ENCODE assay signal across 26 cellular contexts in genomic region chr11:112542479-112542878, GRCh38.
DNase-seq lines count a peak whose midpoint lies in the region; ATAC-seq, FAIRE-seq and TF ChIP-seq lines count a peak whose summit lies in the region.
"Had no signal": no experiment of that assay in that cellular context is flagged by ENCODE, and none has a peak within 500 bp of the region (broad histone marks: within the 10 kb centered on the region; RNA-seq: fewer than 3 reads in every experiment).

No MANE protein-coding gene starts in this region.

- H3K4me3 ChIP-seq in upper lobe of right lung, result no peak overlapping the region
- H3K4me3 ChIP-seq: GM12878, MG63, Peyer's patch, SK-N-MC had no signal

- peak overlapping the region; percentile 7 for H3K27ac Mint-ChIP-seq in activated T-helper 17 cell treated with anti-CD3 and anti-CD28 coated beads, Interleukin-2, amount 50 U/mL, for 72 hours

- H3K4me3 Mint-ChIP-seq in activated T-helper 17 cell treated with anti-CD3 and anti-CD28 coated beads, Interleukin-2, amount 50 U/mL, for 72 hours, result no peak overlapping the region

- H3K27ac ChIP-seq in upper lobe of right lung, result no peak overlapping the region
- H3K27ac ChIP-seq: Peyer's patch, SK-N-MC had no signal

- no peaks in the 10 kb centered on the region for H3K36me3 ChIP-seq in upper lobe of right lung
- H3K36me3 ChIP-seq: MG63, Peyer's patch had no signal

- TF ChIP-seq CTCF in upper lobe of right lung (IDR thresholded peaks at IDR 0.05), result no peak

- no peak for TF ChIP-seq POLR2A in GM12892 (IDR thresholded peaks at IDR 0.05; ENCODE audit: low read depth, low read length)

- H3K4me1 ChIP-seq in upper lobe of right lung, result no peaks in the 10 kb centered on the region
- H3K4me1 ChIP-seq: Peyer's patch had no signal

- H3K27me3 ChIP-seq in upper lobe of right lung, result no peaks in the 10 kb centered on the region
- H3K27me3 ChIP-seq: MG63, Peyer's patch had no signal

- peak; percentile 61 for FAIRE-seq in GM12892 (lab: Jason Lieb, UNC)
- FAIRE-seq: GM12878, H1 had no signal

- peaks cover 4% of the 10 kb centered on the region for H3K27me3 Mint-ChIP-seq in activated T-helper 17 cell treated with anti-CD3 and anti-CD28 coated beads, Interleukin-2, amount 50 U/mL, for 72 hours

- H3K4me1 Mint-ChIP-seq in activated T-helper 17 cell treated with anti-CD3 and anti-CD28 coated beads, Interleukin-2, amount 50 U/mL, for 72 hours, result peaks cover 24% of the 10 kb centered on the region

- no peaks in the 10 kb centered on the region for H3K9me3 Mint-ChIP-seq in activated T-helper 17 cell treated with anti-CD3 and anti-CD28 coated beads, Interleukin-2, amount 50 U/mL, for 72 hours

- H3K36me3 Mint-ChIP-seq in activated T-helper 17 cell treated with anti-CD3 and anti-CD28 coated beads, Interleukin-2, amount 50 U/mL, for 72 hours (ENCODE audit: low read depth), result no peaks in the 10 kb centered on the region

- intact Hi-C loops in left colon (cut with DNase I, micrococcal nuclease) (no loop called here), upper lobe of right lung (cut with DNase I) (no loop called here)

- no peak for ATAC-seq in activated T-helper 17 cell treated with anti-CD3 and anti-CD28 coated beads, Interleukin-2, amount 50 U/mL, for 72 hours (replicated peaks)
- ATAC-seq in left colon (peak; percentile 54), upper lobe of right lung (peak; percentile 38), GM21717 (IDR thresholded peaks at IDR 0.05; ENCODE audit: unreplicated experiment) (no peak)
- ATAC-seq: GM12878 had no signal

- DNase-seq in GM12892 (ENCODE audit: insufficient read length), result no peak
- no peak for DNase-seq in left colon
- no peak for DNase-seq in upper lobe of right lung
- DNase-seq in mucosa of gallbladder (ENCODE audit: low spot score), result no peak
- DNase-seq in NCI-H748 treated with DMSO at 0.1 percent for 48 hours (lab: John Stamatoyannopoulos, UW), result no peak
- DNase-seq: 8988T, ACHN, DMS79, EL, GDM1, HCEC 1CT, IMR-90, KG1, MG63, NCI-H1105 treated with DMSO at 0.1 percent for 48 hours, NCI-H146, NCI-H1930, NCI-H2107, NCI-H524, Peyer's patch, SHP77 treated with DMSO at 0.1 percent for 48 hours had no signal

- no peaks in the 10 kb centered on the region for H3K9me3 ChIP-seq in upper lobe of right lung
- H3K9me3 ChIP-seq: MG63, Peyer's patch had no signal

Comparison
In these comparisons a context has a peak if more than half of its experiments do, and no peak if none do; other contexts are left out.
1. ATAC-seq: peak in left colon (single experiment) and upper lobe of right lung (single experiment); none in activated T-helper 17 cell treated with anti-CD3 and anti-CD28 coated beads, Interleukin-2, amount 50 U/mL, for 72 hours (single experiment) and GM21717 (single experiment).